Comparison of ENCODE assay signal across 8 cellular contexts in the genomic region with DNA sequence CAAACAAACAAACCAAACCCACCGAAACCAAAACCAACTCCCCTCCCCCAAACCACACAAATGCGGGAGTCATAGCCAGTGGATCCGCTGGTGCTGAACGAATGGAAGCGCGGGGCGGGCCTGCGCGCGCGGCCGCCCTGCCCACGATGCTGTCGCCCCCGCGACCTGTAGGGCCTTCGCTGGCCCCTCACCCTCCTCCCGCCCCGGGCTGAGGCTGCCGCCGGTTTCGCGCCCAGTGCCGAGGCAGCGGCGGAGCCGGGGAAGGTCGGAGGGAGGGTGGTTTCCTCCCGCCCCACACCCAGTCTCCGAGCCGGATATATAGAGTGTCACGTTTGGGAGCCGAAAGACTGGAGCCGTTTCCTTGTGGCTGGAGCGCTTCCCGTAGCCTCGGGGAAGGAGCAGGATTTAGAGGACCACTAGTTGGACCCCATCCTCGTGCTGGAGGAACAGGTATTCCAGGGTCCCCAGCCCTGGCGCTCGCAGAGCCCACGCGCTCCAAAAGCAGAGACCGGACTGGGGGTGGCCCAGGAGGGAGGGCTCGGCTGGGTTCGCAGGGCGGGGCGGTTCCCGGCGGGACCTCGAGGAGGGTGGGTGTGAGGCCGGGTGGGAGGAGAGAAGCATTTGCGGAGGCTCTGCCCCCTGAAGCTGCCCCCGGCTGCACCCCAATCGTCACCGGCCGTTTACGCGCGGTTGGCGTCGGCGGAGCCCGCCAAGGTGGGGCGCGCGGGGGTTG. TPM values are rescaled to one million over a fixed set of nuclear protein-coding genes. Genes with fewer than 3 reads are reported as not detected.
DNase-seq lines count a peak whose midpoint lies in the region; ATAC-seq lines count a peak whose summit lies in the region.

A gene (plus strand): TSS at position 321 of the 733 bp plus-strand sequence. CDS start 121,172 bp downstream, outside the sequence.

- H3K27me3 Mint-ChIP-seq in activated CD4-positive, alpha-beta memory T cell treated with anti-CD3 and anti-CD28 coated beads for 36 hours: peaks cover 1% of the 10 kb centered on the region

- CTCF ChIA-PET in activated CD4-positive, alpha-beta memory T cell treated with anti-CD3 and anti-CD28 coated beads for 36 hours (lab: Charles Lee): no interaction called here

- peaks cover 8% of the 10 kb centered on the region for H3K4me1 ChIP-seq in effector memory CD4-positive, alpha-beta T cell (ENCODE audit: control insufficient read depth, insufficient read depth, low read length, poor library complexity, severe bottlenecking)

- peak within 1 kb of the TSS; percentile 76 for H3K27ac Mint-ChIP-seq in activated CD4-positive, alpha-beta memory T cell treated with anti-CD3 and anti-CD28 coated beads for 36 hours

- no peaks in the 10 kb centered on the region for H3K9me3 Mint-ChIP-seq in activated CD4-positive, alpha-beta memory T cell treated with anti-CD3 and anti-CD28 coated beads for 36 hours

- ATAC-seq in GM21717 (IDR thresholded peaks at IDR 0.05; ENCODE audit: unreplicated experiment): peak; percentile 40

- H3K27ac ChIP-seq in effector memory CD4-positive, alpha-beta T cell (ENCODE audit: insufficient read depth, low read length, poor library complexity, severe bottlenecking): peak within 1 kb of the TSS; percentile 60

- POLR2A ChIA-PET in activated CD4-positive, alpha-beta memory T cell treated with anti-CD3 and anti-CD28 coated beads for 36 hours (lab: Charles Lee): no interaction called here

- DNase-seq in ELF-1 (ENCODE audit: low read depth, low spot score) (peak; percentile 57), NCI-H2029 treated with DMSO at 0.1 percent for 48 hours (lab: John Stamatoyannopoulos, UW) (peak; percentile 30), medulla oblongata (ENCODE audit: extremely low spot score) (peak; percentile 40), SKM-1 (lab: John Stamatoyannopoulos, UW; ENCODE audit: unreplicated experiment) (no peak)
- DNase-seq in activated CD4-positive, alpha-beta memory T cell treated with anti-CD3 and anti-CD28 coated beads for 36 hours: peak; percentile 61
- DNase-seq in effector memory CD4-positive, alpha-beta T cell: peak; percentile 14 to 31 (median 30)
- DNase-seq in stimulated activated CD4-positive, alpha-beta T cell treated with anti-CD3 and anti-CD28 coated beads, TNF-alpha, amount 100 ng/mL, for 4 hours (ENCODE audit: low read depth in 3 of 3): peak in 2 of 3 experiments; percentile 27 to 38

- H3K4me1 Mint-ChIP-seq in activated CD4-positive, alpha-beta memory T cell treated with anti-CD3 and anti-CD28 coated beads for 36 hours (ENCODE audit: low read depth): peaks cover 19% of the 10 kb centered on the region

- H3K36me3 Mint-ChIP-seq in activated CD4-positive, alpha-beta memory T cell treated with anti-CD3 and anti-CD28 coated beads for 36 hours: no peaks in the 10 kb centered on the region

- intact Hi-C loops in activated CD4-positive, alpha-beta memory T cell treated with anti-CD3 and anti-CD28 coated beads for 36 hours (cut with micrococcal nuclease): loop anchor here (1.0 to 5.0 kb wide), 3 partner anchors 93 to 233 kb away; a partner anchor contains a TSS

- H3K4me3 Mint-ChIP-seq in activated CD4-positive, alpha-beta memory T cell treated with anti-CD3 and anti-CD28 coated beads for 36 hours: peak within 1 kb of the TSS; percentile 92

- H3K9me3 ChIP-seq in effector memory CD4-positive, alpha-beta T cell (ENCODE audit: control insufficient read depth, low read length): no peaks in the 10 kb centered on the region

- no peaks in the 10 kb centered on the region for H3K27me3 ChIP-seq in effector memory CD4-positive, alpha-beta T cell (replicated peaks; ENCODE audit: control insufficient read depth, insufficient read depth, low read length, poor library complexity, severe bottlenecking)

- peak within 1 kb of the TSS; percentile 93 for H3K4me3 ChIP-seq in effector memory CD4-positive, alpha-beta T cell (ENCODE audit: insufficient read depth, low read depth, low read length, poor library complexity, severe bottlenecking)

- no peaks in the 10 kb centered on the region for H3K36me3 ChIP-seq in effector memory CD4-positive, alpha-beta T cell (ENCODE audit: control insufficient read depth, insufficient read depth, low read length)

RNA-seq across cellular contexts. Expression of the gene that starts here (rescaled TPM):
- total RNA-seq in activated CD4-positive, alpha-beta memory T cell treated with anti-CD3 and anti-CD28 coated beads for 36 hours: 1 to 10 TPM; 9.2 to 9.9 TPM
